20 cellular contexts compared by ENCODE assay signal in genomic region chr6:138371720-138372119, GRCh38. TPM values are rescaled to one million over a fixed set of nuclear protein-coding genes. Genes with fewer than 3 reads are reported as not detected.
DNase-seq lines count a peak whose midpoint lies in the region; ATAC-seq and TF ChIP-seq lines count a peak whose summit lies in the region.
"Had no signal": no experiment of that assay in that cellular context is flagged by ENCODE, and none has a peak within 500 bp of the region (broad histone marks: within the 10 kb centered on the region; RNA-seq: fewer than 3 reads in every experiment).

No MANE protein-coding gene starts in this region.

- POLR2A ChIA-PET in CD8-positive, alpha-beta T cell (lab: Charles Lee), result no interaction called here
- POLR2A ChIA-PET in RWPE1 (lab: Yijun Ruan, JAX; ENCODE audit: low non-redundant PET), result no interaction called here

- H3K9me3 ChIP-seq in T-helper 17 cell (ENCODE audit: control insufficient read depth, low read length, poor library complexity, severe bottlenecking), result no peaks in the 10 kb centered on the region
- no peaks in the 10 kb centered on the region for H3K9me3 ChIP-seq in parathyroid adenoma (ENCODE audit: control insufficient read depth, low read length)
- H3K9me3 ChIP-seq in CD8-positive, alpha-beta T cell (ENCODE audit: low read length), result no peaks in the 10 kb centered on the region
- H3K9me3 ChIP-seq: vagina had no signal

- TF ChIP-seq CTCF in fibroblast of the aortic adventitia (IDR thresholded peaks at IDR 0.05; ENCODE audit: insufficient read depth, low read length) (no peak), parathyroid adenoma (IDR thresholded peaks at IDR 0.05) (no peak), RWPE1 (conservative IDR thresholded peaks at IDR 0.05; ENCODE audit: low read depth) (no peak)
- TF ChIP-seq CTCF in CD8-positive, alpha-beta T cell (IDR thresholded peaks at IDR 0.05), result no peak

- H3K36me3 Mint-ChIP-seq in T-helper 17 cell (ENCODE audit: low read depth), result peaks cover 5% of the 10 kb centered on the region
- H3K36me3 Mint-ChIP-seq in CD8-positive, alpha-beta T cell, result no peaks in the 10 kb centered on the region
- no peaks in the 10 kb centered on the region for H3K36me3 Mint-ChIP-seq in activated naive CD4-positive, alpha-beta T cell treated with anti-CD3 and anti-CD28 coated beads, Interleukin-2, amount 50 U/mL, for 72 hours

- H3K4me3 Mint-ChIP-seq in T-helper 17 cell, result no peak overlapping the region
- H3K4me3 Mint-ChIP-seq in CD8-positive, alpha-beta T cell, result no peak overlapping the region
- H3K4me3 Mint-ChIP-seq: activated B cell treated with CpG ODN at 0.5 μM for 24 hours, memory B cell had no signal

- H3K4me1 ChIP-seq in parathyroid adenoma, result peaks cover 13% of the 10 kb centered on the region
- no peaks in the 10 kb centered on the region for H3K4me1 ChIP-seq in CD8-positive, alpha-beta T cell (ENCODE audit: insufficient read depth, low read length)
- H3K4me1 ChIP-seq: foreskin keratinocyte, vagina had no signal

- H3K27me3 Mint-ChIP-seq in T-helper 17 cell, result peaks cover 17% of the 10 kb centered on the region
- H3K27me3 Mint-ChIP-seq in CD8-positive, alpha-beta T cell (ENCODE audit: low read depth), result peaks cover 7% of the 10 kb centered on the region

- peak overlapping the region; percentile 8 for H2AFZ ChIP-seq in parathyroid adenoma

- H3K27me3 ChIP-seq in parathyroid adenoma (ENCODE audit: control insufficient read depth, insufficient read depth, low read length), result no peaks in the 10 kb centered on the region
- no peaks in the 10 kb centered on the region for H3K27me3 ChIP-seq in CD8-positive, alpha-beta T cell (ENCODE audit: insufficient read depth, low read length)
- H3K27me3 ChIP-seq: foreskin keratinocyte, vagina had no signal

- no peaks in the 10 kb centered on the region for H3K79me2 ChIP-seq in parathyroid adenoma

- H3K4me1 Mint-ChIP-seq in T-helper 17 cell, result no peaks in the 10 kb centered on the region
- no peaks in the 10 kb centered on the region for H3K4me1 Mint-ChIP-seq in CD8-positive, alpha-beta T cell (ENCODE audit: low read depth)
- H3K4me1 Mint-ChIP-seq: activated B cell treated with CpG ODN at 0.5 μM for 24 hours, memory B cell had no signal

- no peaks in the 10 kb centered on the region for H3K9me3 Mint-ChIP-seq in CD8-positive, alpha-beta T cell
- H3K9me3 Mint-ChIP-seq in activated naive CD4-positive, alpha-beta T cell treated with anti-CD3 and anti-CD28 coated beads, Interleukin-2, amount 50 U/mL, for 72 hours, result no peaks in the 10 kb centered on the region
- H3K9me3 Mint-ChIP-seq: activated B cell treated with CpG ODN at 0.5 μM for 24 hours had no signal

- ATAC-seq in T-helper 17 cell (no peak), GM21515 (IDR thresholded peaks at IDR 0.05; ENCODE audit: unreplicated experiment) (no peak)
- ATAC-seq in CD8-positive, alpha-beta T cell, result no peak
- no peak for ATAC-seq in activated naive CD4-positive, alpha-beta T cell treated with anti-CD3 and anti-CD28 coated beads, Interleukin-2, amount 50 U/mL, for 72 hours
- ATAC-seq: foreskin keratinocyte; stimulated activated naive CD8-positive, alpha-beta T cell treated with anti-CD3 and anti-CD28 coated beads, Interleukin-15, Interleukin-2, amounts not matched to agents 100 U/mL and 50 U/mL, for 24 hours had no signal

- no peak overlapping the region for H3K4me2 ChIP-seq in parathyroid adenoma (ENCODE audit: low read length)

- no peaks in the 10 kb centered on the region for H3K36me3 ChIP-seq in parathyroid adenoma (ENCODE audit: control insufficient read depth, insufficient read depth, low read length)
- no peaks in the 10 kb centered on the region for H3K36me3 ChIP-seq in CD8-positive, alpha-beta T cell (ENCODE audit: insufficient read depth, low read length)
- H3K36me3 ChIP-seq: vagina had no signal

- no peak overlapping the region for H3K4me3 ChIP-seq in fibroblast of the aortic adventitia (ENCODE audit: low read depth, low read length)
- no peak overlapping the region for H3K4me3 ChIP-seq in parathyroid adenoma (ENCODE audit: low read depth, low read length)
- no peak overlapping the region for H3K4me3 ChIP-seq in CD8-positive, alpha-beta T cell (ENCODE audit: low read depth, low read length)
- H3K4me3 ChIP-seq: skin epidermis, vagina had no signal

- CTCF ChIA-PET in CD8-positive, alpha-beta T cell (lab: Charles Lee), result interaction anchor here (2.1 kb wide), 1 partner anchor 33 kb away, joined by 11 read pairs; the partner anchor contains the start of gene HEBP2
- CTCF ChIA-PET in RWPE1 (lab: Yijun Ruan, JAX), result no interaction called here

- DNase-seq in HPDE6-E6E7 (ENCODE audit: extremely low spot score), result peak; percentile 29
- no peak for DNase-seq in T-helper 17 cell
- DNase-seq in fibroblast of the aortic adventitia (ENCODE audit: low read depth), result peak; percentile 54
- no peak for DNase-seq in CD8-positive, alpha-beta T cell
- DNase-seq in RWPE1 (ENCODE audit: low spot score), result no peak
- DNase-seq in activated naive CD4-positive, alpha-beta T cell treated with anti-CD3 and anti-CD28 coated beads, Interleukin-2, amount 50 U/mL, for 72 hours (ENCODE audit: low spot score in 2 of 2), result no peak
- DNase-seq: activated B cell treated with CpG ODN at 0.5 μM for 24 hours; activated gamma-delta T cell; DMS153; foreskin keratinocyte; GOT3; IMR-90; NCI-H1105; stimulated activated naive CD8-positive, alpha-beta T cell treated with anti-CD3 and anti-CD28 coated beads, Interleukin-15, Interleukin-2, amounts not matched to agents 100 U/mL and 50 U/mL, for 24 hours had no signal

- intact Hi-C loops in CD8-positive, alpha-beta T cell (cut with DNase I, micrococcal nuclease), result loop anchor here (1.0 to 10.0 kb wide), 2 partner anchors 33 to 367 kb away; partner anchors contain the start of gene HEBP2 (in 1 of the 2)

- H3K9ac ChIP-seq in parathyroid adenoma, result no peak overlapping the region

- H3K27ac ChIP-seq in parathyroid adenoma (no peak overlapping the region), RWPE1 (no peak overlapping the region)
- H3K27ac ChIP-seq in CD8-positive, alpha-beta T cell (ENCODE audit: low read depth, low read length), result no peak overlapping the region
- H3K27ac ChIP-seq: foreskin keratinocyte, skin epidermis, vagina had no signal

- H3K27ac Mint-ChIP-seq in T-helper 17 cell, result peak overlapping the region; percentile 61
- H3K27ac Mint-ChIP-seq in CD8-positive, alpha-beta T cell, result no peak overlapping the region
- H3K27ac Mint-ChIP-seq in activated naive CD4-positive, alpha-beta T cell treated with anti-CD3 and anti-CD28 coated beads, Interleukin-2, amount 50 U/mL, for 72 hours, result no peak overlapping the region
- H3K27ac Mint-ChIP-seq: activated B cell treated with CpG ODN at 0.5 μM for 24 hours, memory B cell had no signal

RNA-seq across cellular contexts. Expression of gene SMIM28, which starts 6.0 kb away (rescaled TPM):
- total RNA-seq in T-helper 17 cell (not detected), fibroblast of the aortic adventitia (ENCODE audit: low replicate concordance) (not detected in 2 replicates)
- total RNA-seq in CD8-positive, alpha-beta T cell, result not detected
- not detected for total RNA-seq in activated naive CD4-positive, alpha-beta T cell treated with anti-CD3 and anti-CD28 coated beads, Interleukin-2, amount 50 U/mL, for 72 hours
- total RNA-seq: activated B cell treated with CpG ODN at 0.5 μM for 24 hours, foreskin keratinocyte, IMR-90, SK-MEL-5, vagina had no signal

RNA-seq across cellular contexts. Expression of gene HEBP2, which starts 32.3 kb away (rescaled TPM):
- total RNA-seq in T-helper 17 cell, result 10 to 100 TPM; 32.9 to 50.4 TPM
- total RNA-seq in fibroblast of the aortic adventitia (ENCODE audit: low replicate concordance), result 17.1 and 40.7 TPM in 2 replicates
- total RNA-seq in CD8-positive, alpha-beta T cell, result 10 to 100 TPM; 64.6 to 69.1 TPM
- total RNA-seq in activated naive CD4-positive, alpha-beta T cell treated with anti-CD3 and anti-CD28 coated beads, Interleukin-2, amount 50 U/mL, for 72 hours, result 10 to 100 TPM; 30.9 to 34.0 TPM

Comparison
In these comparisons a context has a peak if more than half of its experiments do, and no peak if none do; other contexts are left out.
1. DNase-seq: peak in HPDE6-E6E7 (single experiment) and fibroblast of the aortic adventitia (single experiment); none in T-helper 17 cell (0 of 3), CD8-positive, alpha-beta T cell (0 of 7), RWPE1 (single experiment) and activated naive CD4-positive, alpha-beta T cell treated with anti-CD3 and anti-CD28 coated beads, Interleukin-2, amount 50 U/mL, for 72 hours (0 of 2).